Comparison of ENCODE assay signal across 9 cellular contexts in the genomic region with DNA sequence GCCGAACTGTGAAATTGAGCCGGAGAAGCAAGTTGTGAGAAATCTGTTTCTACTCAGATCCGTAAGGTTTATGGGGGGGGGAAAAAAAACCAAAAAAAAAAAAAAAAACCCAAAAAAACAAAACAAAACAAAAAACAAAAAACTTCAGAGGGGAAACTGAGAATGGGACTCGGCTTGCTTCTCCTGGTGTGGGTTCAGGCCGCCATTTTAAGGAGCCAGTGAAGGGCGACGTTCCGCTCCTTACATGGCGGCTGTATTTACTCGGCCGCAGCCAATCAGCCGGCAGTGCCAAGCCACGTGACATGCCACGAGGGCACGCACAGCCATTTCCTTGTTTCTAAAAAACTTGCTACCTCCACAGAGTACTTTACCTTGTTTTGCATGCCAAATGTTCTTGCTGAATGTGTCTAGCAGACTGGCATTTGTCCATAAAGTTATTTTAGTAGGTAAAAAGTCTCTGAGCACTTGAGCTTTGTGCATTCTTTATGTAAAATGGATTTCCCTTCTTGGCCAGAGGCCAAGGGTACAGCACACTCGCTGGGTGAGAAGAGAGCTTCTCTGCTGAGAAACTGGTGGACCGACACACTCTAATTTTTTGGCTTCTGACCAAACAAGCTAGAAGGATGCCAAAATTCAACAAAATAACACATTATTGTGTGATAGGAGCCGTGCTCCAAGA.
DNase-seq lines count a peak whose midpoint lies in the region; ATAC-seq and TF ChIP-seq lines count a peak whose summit lies in the region.
"Had no signal": no experiment of that assay in that cellular context is flagged by ENCODE, and none has a peak within 500 bp of the region (broad histone marks: within the 10 kb centered on the region; RNA-seq: fewer than 3 reads in every experiment).

No MANE protein-coding gene starts in this region.

- H4K20me1 ChIP-seq in fibroblast of lung (ENCODE audit: control insufficient read depth, extremely low read depth, insufficient read depth, low read length), result no peaks in the 10 kb centered on the region

- H3K9me3 Mint-ChIP-seq in stimulated activated memory B cell treated with anti-CD40 and anti-IgM and Interleukin-4, amounts not matched to agents 10 μg/mL and 1 μg/mL and 100 μg/mL, for 72 hours, result no peaks in the 10 kb centered on the region
- H3K9me3 Mint-ChIP-seq in immature natural killer cell, result no peaks in the 10 kb centered on the region
- H3K9me3 Mint-ChIP-seq: dendritic cell treated with granulocyte-macrophage colony-stimulating factor and Interleukin-4, amounts not matched to agents 40 ng/mL and 50 ng/mL, for 4 days had no signal

- POLR2A ChIA-PET in Panc1 (lab: Charles Lee), result no interaction called here

- H3K27me3 ChIP-seq in Panc1 (ENCODE audit: control insufficient read depth, insufficient read depth, low read length), result no peaks in the 10 kb centered on the region
- no peaks in the 10 kb centered on the region for H3K27me3 ChIP-seq in fibroblast of lung (ENCODE audit: control insufficient read depth, insufficient read depth, low read length)

- no peaks in the 10 kb centered on the region for H3K79me2 ChIP-seq in fibroblast of lung (ENCODE audit: control insufficient read depth, insufficient read depth, low read length)

- DNase-seq in GM03348 (ENCODE audit: low spot score) (peak; percentile 86), Panc1 (ENCODE audit: low read depth, low spot score) (no peak), fibroblast of lung (ENCODE audit: low read depth in 2 of 2) (peak; percentile 89 to 94), occipital lobe (lab: John Stamatoyannopoulos, UW) (peak; percentile 86), GM13976 (ENCODE audit: low spot score) (no peak), immature natural killer cell (no peak)

- H3K27me3 Mint-ChIP-seq in stimulated activated memory B cell treated with anti-CD40 and anti-IgM and Interleukin-4, amounts not matched to agents 10 μg/mL and 1 μg/mL and 100 μg/mL, for 72 hours, result peaks cover 7% of the 10 kb centered on the region
- peaks cover 4 to 9% (median 4%) of the 10 kb centered on the region in 3 donors for H3K27me3 Mint-ChIP-seq in immature natural killer cell (ENCODE audit: low read depth in 3 of 3)
- H3K27me3 Mint-ChIP-seq: dendritic cell treated with granulocyte-macrophage colony-stimulating factor and Interleukin-4, amounts not matched to agents 40 ng/mL and 50 ng/mL, for 4 days had no signal

- H3K36me3 ChIP-seq in Panc1 (ENCODE audit: control insufficient read depth, insufficient read depth, low read length), result no peaks in the 10 kb centered on the region
- H3K36me3 ChIP-seq in fibroblast of lung (ENCODE audit: control insufficient read depth, insufficient read depth, low read length), result no peaks in the 10 kb centered on the region

- no peak overlapping the region for H3K9ac ChIP-seq in fibroblast of lung (ENCODE audit: insufficient read depth, low read length)

- H3K27ac ChIP-seq in Panc1 (ENCODE audit: low read length) (0 out of 2 replicates have a peak overlapping the region, but pooled peaks have one; percentile 1), fibroblast of lung (ENCODE audit: insufficient read depth, low read length) (peak overlapping the region; percentile 51)

- peak overlapping the region; percentile 69 for H3K4me2 ChIP-seq in fibroblast of lung (ENCODE audit: extremely low read depth, insufficient read depth, low read length)

- in situ Hi-C loops in Panc1 (cut with HindIII; ENCODE audit: low pct_unique_long_range_greater_than_20kb, low sequenced_read_pairs), result no loop called here
- in situ Hi-C loops in GM13976 (cut with MboI; ENCODE audit: low sequenced_read_pairs, unreplicated experiment), result no loop called here

- H3K4me1 ChIP-seq in Panc1 (ENCODE audit: control insufficient read depth, insufficient read depth, low read length), result peaks cover 30% of the 10 kb centered on the region
- peaks cover 9% of the 10 kb centered on the region for H3K4me1 ChIP-seq in fibroblast of lung (ENCODE audit: control insufficient read depth, extremely low read depth, insufficient read depth, low read length)

- no peaks in the 10 kb centered on the region for H3K36me3 Mint-ChIP-seq in stimulated activated memory B cell treated with anti-CD40 and anti-IgM and Interleukin-4, amounts not matched to agents 10 μg/mL and 1 μg/mL and 100 μg/mL, for 72 hours
- H3K36me3 Mint-ChIP-seq in immature natural killer cell, result no peaks in the 10 kb centered on the region

- no peak overlapping the region for H3K27ac Mint-ChIP-seq in stimulated activated memory B cell treated with anti-CD40 and anti-IgM and Interleukin-4, amounts not matched to agents 10 μg/mL and 1 μg/mL and 100 μg/mL, for 72 hours
- H3K27ac Mint-ChIP-seq in immature natural killer cell, result no peak overlapping the region
- H3K27ac Mint-ChIP-seq: dendritic cell treated with granulocyte-macrophage colony-stimulating factor and Interleukin-4, amounts not matched to agents 40 ng/mL and 50 ng/mL, for 4 days had no signal

- no peak overlapping the region for H3K4me3 Mint-ChIP-seq in stimulated activated memory B cell treated with anti-CD40 and anti-IgM and Interleukin-4, amounts not matched to agents 10 μg/mL and 1 μg/mL and 100 μg/mL, for 72 hours
- H3K4me3 Mint-ChIP-seq in immature natural killer cell, result no peak overlapping the region
- H3K4me3 Mint-ChIP-seq: dendritic cell treated with granulocyte-macrophage colony-stimulating factor and Interleukin-4, amounts not matched to agents 40 ng/mL and 50 ng/mL, for 4 days had no signal

- no TSS peak for BruUV-seq in Panc1 (replicated peaks; lab: Mats Ljungman, UMichigan)

- H3K4me3 ChIP-seq in Panc1 (ENCODE audit: low read depth in 2 of 2, low read length in 2 of 2) (no peak overlapping the region), fibroblast of lung (replicated peaks in 1 of 4; ENCODE audit: control extremely low read depth in 1 of 4, insufficient read depth in 1 of 4, low read depth in 3 of 4, low read length in 4 of 4) (peak overlapping the region; percentile 12 to 57 (median 36))

- peaks cover 7% of the 10 kb centered on the region for H3K4me1 Mint-ChIP-seq in stimulated activated memory B cell treated with anti-CD40 and anti-IgM and Interleukin-4, amounts not matched to agents 10 μg/mL and 1 μg/mL and 100 μg/mL, for 72 hours
- no peaks in the 10 kb centered on the region for H3K4me1 Mint-ChIP-seq in immature natural killer cell

- TF ChIP-seq CTCF in Panc1 (IDR thresholded peaks at IDR 0.05), result no peak
- no peak for TF ChIP-seq CTCF in fibroblast of lung (conservative IDR thresholded peaks at IDR 0.05 in 1 of 2, IDR thresholded peaks at IDR 0.05 in 1 of 2; ENCODE audit: low read depth in 1 of 2, low read length in 2 of 2)
- no peak for TF ChIP-seq CTCF in GM13976 (IDR thresholded peaks at IDR 0.05; ENCODE audit: borderline replicate concordance, control extremely low read depth, extremely low read depth, insufficient read depth, missing control alignments)

- peak overlapping the region; percentile 86 for H2AFZ ChIP-seq in fibroblast of lung (ENCODE audit: low read length)

- no peaks in the 10 kb centered on the region for H3K9me3 ChIP-seq in Panc1 (ENCODE audit: control insufficient read depth, insufficient read depth, low read depth, low read length)
- no peaks in the 10 kb centered on the region for H3K9me3 ChIP-seq in fibroblast of lung (ENCODE audit: control insufficient read depth, insufficient read depth, low read depth, low read length)

- intact Hi-C loops in Panc1 (cut with micrococcal nuclease; ENCODE audit: unreplicated experiment), result no loop called here

- CTCF ChIA-PET in Panc1 (lab: Charles Lee), result no interaction called here

- peak; percentile 45; the same call in 1 of the 2 replicates for ATAC-seq in Panc1
- ATAC-seq in stimulated activated memory B cell treated with anti-CD40 and anti-IgM and Interleukin-4, amounts not matched to agents 10 μg/mL and 1 μg/mL and 100 μg/mL, for 72 hours, result no peak
- ATAC-seq in HG03439 (IDR thresholded peaks at IDR 0.05; ENCODE audit: unreplicated experiment), result no peak

Comparison
In these comparisons a context has a peak if more than half of its experiments do, and no peak if none do; other contexts are left out.
1. DNase-seq: peak in GM03348 (single experiment), fibroblast of lung (2 of 2) and occipital lobe (single experiment); none in Panc1 (single experiment), GM13976 (single experiment) and immature natural killer cell (0 of 3).
2. H3K4me3 ChIP-seq: peak in fibroblast of lung (4 of 4); none in Panc1 (0 of 2).